ENCODE assay signal across 17 cellular contexts in the genomic region with DNA sequence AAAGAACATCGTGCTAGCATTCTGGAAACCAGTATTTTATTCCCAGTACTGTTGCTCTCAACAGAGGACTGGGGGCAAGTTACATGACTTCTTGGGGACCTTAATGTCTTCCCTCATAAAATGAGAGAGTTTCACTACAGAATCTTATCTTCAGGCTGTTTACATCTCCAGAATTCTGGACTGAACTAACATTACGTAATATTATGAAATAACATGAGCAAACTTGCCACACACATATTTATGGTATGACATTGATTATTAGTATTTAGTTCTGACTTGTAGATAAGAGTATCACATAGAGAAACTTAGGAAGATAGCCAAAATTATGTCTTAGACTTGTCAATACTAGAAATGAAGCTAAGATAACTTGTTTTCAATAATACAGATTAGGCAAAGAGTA.
A peak's percentile ranks its signal among the peaks of the same experiment; 100 is the strongest.
DNase-seq lines count a peak whose midpoint lies in the region; ATAC-seq, FAIRE-seq and TF ChIP-seq lines count a peak whose summit lies in the region.
"Had no signal": no experiment of that assay in that cellular context is flagged by ENCODE, and none has a peak within 500 bp of the region (broad histone marks: within the 10 kb centered on the region; RNA-seq: fewer than 3 reads in every experiment).

No MANE protein-coding gene starts in this region.

- TF ChIP-seq POLR2A in K562 (conservative IDR thresholded peaks at IDR 0.05): no peak

- in situ Hi-C loops in K562 (cut with MboI): no loop called here

- H3K4me2 ChIP-seq in K562 (ENCODE audit: insufficient read depth, low read length): no peak overlapping the region
- H3K4me2 ChIP-seq: neural progenitor cell, PC-9 had no signal

- ATAC-seq in K562: no peak
- ATAC-seq in HG03135 (IDR thresholded peaks at IDR 0.05; ENCODE audit: unreplicated experiment): no peak
- ATAC-seq: HCT116 had no signal

- FAIRE-seq in A204.1 (lab: Jason Lieb, UNC) (peak; percentile 11), K562 (lab: Jason Lieb, UNC) (no peak)
- FAIRE-seq: D721Med, HTR-8/SVneo had no signal

- TF ChIP-seq RAD21 in K562 (CRISPR knock-in tag; conservative IDR thresholded peaks at IDR 0.05 in 1 of 2, IDR thresholded peaks at IDR 0.05 in 1 of 2): no peak

- H3K4me3 ChIP-seq in K562 (no peak overlapping the region), fibroblast of the aortic adventitia (ENCODE audit: low read depth, low read length) (no peak overlapping the region)
- H3K4me3 ChIP-seq: neural progenitor cell, PC-9 had no signal

- intact Hi-C loops in K562 (cut with micrococcal nuclease): no loop called here

- 80% methylated on average over 2 of the region's 2 CpGs for WGBS in K562 (ENCODE audit: insufficient coverage, low coverage, missing lambda C conversion rate)

- no peak overlapping the region for H3K27ac ChIP-seq in K562 (ENCODE audit: extremely low read depth, low read depth, low read length)
- H3K27ac ChIP-seq: neural progenitor cell, PC-9 had no signal

- no peaks in the 10 kb centered on the region for H3K79me2 ChIP-seq in K562 (ENCODE audit: control insufficient read depth, insufficient read depth, low read length)

- POLR2A ChIA-PET in K562 (lab: Yijun Ruan, JAX): interaction anchor here (1.4 kb wide), 1 partner anchor 10 kb away, joined by 3 read pairs; no protein-coding TSS in a partner anchor

- BruUV-seq in K562 (replicated peaks; lab: Mats Ljungman, UMichigan): no TSS peak

- TF ChIP-seq CTCF in K562 (IDR thresholded peaks at IDR 0.05 in 2 of 3, conservative IDR thresholded peaks at IDR 0.05 in 1 of 3; ENCODE audit: insufficient read depth in 2 of 3, low read depth in 1 of 3, low read length in 3 of 3) (no peak), fibroblast of the aortic adventitia (IDR thresholded peaks at IDR 0.05; ENCODE audit: insufficient read depth, low read length) (no peak)

- no peaks in the 10 kb centered on the region for H3K4me1 ChIP-seq in K562 (replicated peaks in 1 of 2; ENCODE audit: control insufficient read depth in 2 of 2, insufficient read depth in 2 of 2, low read length in 2 of 2)
- H3K4me1 ChIP-seq: neural progenitor cell had no signal

- TF ChIP-seq EP300 in K562 (IDR thresholded peaks at IDR 0.05; ENCODE audit: low read length): no peak

- peaks cover 4% of the 10 kb centered on the region; the same call in 1 of the 3 replicates for H3K36me3 ChIP-seq in K562 (ENCODE audit: control insufficient read depth, insufficient read depth, low read length)
- H3K36me3 ChIP-seq: neural progenitor cell had no signal

- H3K9me3 ChIP-seq in K562 (replicated peaks; ENCODE audit: control insufficient read depth, insufficient read depth, low read depth, low read length): no peaks in the 10 kb centered on the region

- no peaks in the 10 kb centered on the region for H3K9me1 ChIP-seq in K562 (ENCODE audit: control insufficient read depth, insufficient read depth, low read length)

- DNase-seq in EH (ENCODE audit: low read depth): peak; percentile 33
- DNase-seq in K562 (ENCODE audit: extremely low read depth in 1 of 4, low spot score in 3 of 4): no peak
- DNase-seq in fibroblast of the aortic adventitia (ENCODE audit: low read depth): peak; percentile 77
- DNase-seq in NCI-H526 treated with DMSO at 0.1 percent for 48 hours (lab: John Stamatoyannopoulos, UW): no peak
- DNase-seq in GDM1 (lab: John Stamatoyannopoulos, UW): no peak
- no peak for DNase-seq in NCI-H510A (lab: John Stamatoyannopoulos, UW)
- DNase-seq: activated CD4-positive, alpha-beta T cell treated with anti-CD3 and anti-CD28 coated beads, Interleukin-2, amount 50 U/mL, for 4 hours; activated T-cell treated with anti-CD3 and anti-CD28 coated beads, Interleukin-2, amount 50 U/mL, for 48 hours; NCI-H2029; NCI-H510A treated with DMSO at 0.1 percent for 48 hours; PC-9 had no signal

- H4K20me1 ChIP-seq in K562 (replicated peaks; ENCODE audit: control insufficient read depth, insufficient read depth, low read length): no peaks in the 10 kb centered on the region

- no peak overlapping the region for H2AFZ ChIP-seq in K562 (ENCODE audit: low read depth, low read length)
- H2AFZ ChIP-seq: neural progenitor cell, PC-9 had no signal

- no peak overlapping the region for H3K9ac ChIP-seq in K562 (ENCODE audit: insufficient read depth in 1 of 2, low read depth in 2 of 2, low read length in 2 of 2)
- H3K9ac ChIP-seq: neural progenitor cell had no signal

- H3K27me3 ChIP-seq in K562 (ENCODE audit: control insufficient read depth in 2 of 2, insufficient read depth in 2 of 2, low read length in 2 of 2): no peaks in the 10 kb centered on the region
- H3K27me3 ChIP-seq: neural progenitor cell had no signal

- CTCF ChIA-PET in K562 (lab: Yijun Ruan, JAX; ENCODE audit: low intra/inter-chr PET ratio): no interaction called here

TF ChIP-seq in K562, 482 proteins besides CTCF, POLR2A, EP300 and RAD21:
- peak; percentile 86 for TF ChIP-seq CEBPB (tag; IDR thresholded peaks at IDR 0.05)
- TF ChIP-seq, protein P1, sequence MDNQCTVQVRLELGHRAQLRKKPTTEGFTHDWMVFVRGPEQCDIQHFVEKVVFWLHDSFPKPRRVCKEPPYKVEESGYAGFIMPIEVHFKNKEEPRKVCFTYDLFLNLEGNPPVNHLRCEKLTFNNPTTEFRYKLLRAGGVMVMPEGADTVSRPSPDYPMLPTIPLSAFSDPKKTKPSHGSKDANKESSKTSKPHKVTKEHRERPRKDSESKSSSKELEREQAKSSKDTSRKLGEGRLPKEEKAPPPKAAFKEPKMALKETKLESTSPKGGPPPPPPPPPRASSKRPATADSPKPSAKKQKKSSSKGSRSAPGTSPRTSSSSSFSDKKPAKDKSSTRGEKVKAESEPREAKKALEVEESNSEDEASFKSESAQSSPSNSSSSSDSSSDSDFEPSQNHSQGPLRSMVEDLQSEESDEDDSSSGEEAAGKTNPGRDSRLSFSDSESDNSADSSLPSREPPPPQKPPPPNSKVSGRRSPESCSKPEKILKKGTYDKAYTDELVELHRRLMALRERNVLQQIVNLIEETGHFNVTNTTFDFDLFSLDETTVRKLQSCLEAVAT (IDR thresholded peaks at IDR 0.05): no peak
- TF ChIP-seq CEBPG (CRISPR knock-in tag; IDR thresholded peaks at IDR 0.05): no peak
- peak; percentile 79 to 81 for TF ChIP-seq CEBPG (tag; conservative IDR thresholded peaks at IDR 0.05 in 1 of 2, IDR thresholded peaks at IDR 0.05 in 1 of 2)
- TF ChIP-seq, protein P2, sequence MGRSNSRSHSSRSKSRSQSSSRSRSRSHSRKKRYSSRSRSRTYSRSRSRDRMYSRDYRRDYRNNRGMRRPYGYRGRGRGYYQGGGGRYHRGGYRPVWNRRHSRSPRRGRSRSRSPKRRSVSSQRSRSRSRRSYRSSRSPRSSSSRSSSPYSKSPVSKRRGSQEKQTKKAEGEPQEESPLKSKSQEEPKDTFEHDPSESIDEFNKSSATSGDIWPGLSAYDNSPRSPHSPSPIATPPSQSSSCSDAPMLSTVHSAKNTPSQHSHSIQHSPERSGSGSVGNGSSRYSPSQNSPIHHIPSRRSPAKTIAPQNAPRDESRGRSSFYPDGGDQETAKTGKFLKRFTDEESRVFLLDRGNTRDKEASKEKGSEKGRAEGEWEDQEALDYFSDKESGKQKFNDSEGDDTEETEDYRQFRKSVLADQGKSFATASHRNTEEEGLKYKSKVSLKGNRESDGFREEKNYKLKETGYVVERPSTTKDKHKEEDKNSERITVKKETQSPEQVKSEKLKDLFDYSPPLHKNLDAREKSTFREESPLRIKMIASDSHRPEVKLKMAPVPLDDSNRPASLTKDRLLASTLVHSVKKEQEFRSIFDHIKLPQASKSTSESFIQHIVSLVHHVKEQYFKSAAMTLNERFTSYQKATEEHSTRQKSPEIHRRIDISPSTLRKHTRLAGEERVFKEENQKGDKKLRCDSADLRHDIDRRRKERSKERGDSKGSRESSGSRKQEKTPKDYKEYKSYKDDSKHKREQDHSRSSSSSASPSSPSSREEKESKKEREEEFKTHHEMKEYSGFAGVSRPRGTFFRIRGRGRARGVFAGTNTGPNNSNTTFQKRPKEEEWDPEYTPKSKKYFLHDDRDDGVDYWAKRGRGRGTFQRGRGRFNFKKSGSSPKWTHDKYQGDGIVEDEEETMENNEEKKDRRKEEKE (IDR thresholded peaks at IDR 0.05; ENCODE audit: borderline replicate concordance in 1 of 2, control insufficient read depth in 1 of 2, low read depth in 2 of 2, low read length in 1 of 2): no peak
- no peak for TF ChIP-seq ARID1B (IDR thresholded peaks at IDR 0.05)

Comparison
In these comparisons a context has a peak if more than half of its experiments do, and no peak if none do; other contexts are left out.
1. DNase-seq: peak in EH (single experiment) and fibroblast of the aortic adventitia (single experiment); none in K562 (0 of 4), NCI-H526 treated with DMSO at 0.1 percent for 48 hours (single experiment), GDM1 (single experiment) and NCI-H510A (single experiment).